ENCODE assay signal across 8 cellular contexts in the genomic region with DNA sequence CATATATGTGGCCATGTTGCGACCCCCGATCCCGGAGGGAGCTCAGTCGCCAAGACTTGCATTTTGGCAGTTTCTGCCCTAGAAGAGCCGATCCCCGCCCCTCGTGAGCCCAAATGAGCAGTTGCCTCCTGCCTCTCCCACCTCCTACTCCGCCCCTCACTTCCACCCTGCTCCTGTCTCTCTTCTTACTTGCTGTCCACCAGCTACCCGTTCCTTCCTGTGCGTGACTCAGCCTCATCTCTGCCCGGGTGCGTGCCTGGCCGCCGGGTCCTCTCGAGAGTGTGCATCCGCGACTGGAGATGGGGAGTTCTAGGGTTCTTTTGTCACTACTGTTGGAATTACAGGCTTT. TPM values are rescaled to one million over a fixed set of nuclear protein-coding genes. Genes with fewer than 3 reads are reported as not detected.
A peak's percentile ranks its signal among the peaks of the same experiment; 100 is the strongest.
DNase-seq lines count a peak whose midpoint lies in the region; ATAC-seq and TF ChIP-seq lines count a peak whose summit lies in the region.

No MANE protein-coding gene starts in this region.

- TF ChIP-seq POLR2A in suprapubic skin (IDR thresholded peaks at IDR 0.05) = no peak

- CTCF ChIA-PET in CD8-positive, alpha-beta memory T cell (lab: Charles Lee) = interaction anchor here (1.2 kb wide), 1 partner anchor 10 kb away, joined by 3 read pairs; no protein-coding TSS in a partner anchor

- no peak for TF ChIP-seq CTCF in suprapubic skin (IDR thresholded peaks at IDR 0.05)

- H3K27ac ChIP-seq in CD8-positive, alpha-beta memory T cell (ENCODE audit: low read depth, low read length) = peak overlapping the region; percentile 95
- H3K27ac ChIP-seq in suprapubic skin = peak overlapping the region; percentile 86

- ATAC-seq in GM19395 (IDR thresholded peaks at IDR 0.05; ENCODE audit: unreplicated experiment) (peak; percentile 76), HG03521 (IDR thresholded peaks at IDR 0.05; ENCODE audit: unreplicated experiment) (peak; percentile 61)

- no peaks in the 10 kb centered on the region for H3K9me3 ChIP-seq in CD8-positive, alpha-beta memory T cell (ENCODE audit: low read length)
- H3K9me3 ChIP-seq in suprapubic skin = no peaks in the 10 kb centered on the region

- peaks cover 0 to 6% (median 0%) of the 10 kb centered on the region in 5 donors for H3K9me3 Mint-ChIP-seq in CD8-positive, alpha-beta memory T cell

- no peaks in the 10 kb centered on the region for H3K27me3 Mint-ChIP-seq in CD8-positive, alpha-beta memory T cell

- H3K4me3 Mint-ChIP-seq in CD8-positive, alpha-beta memory T cell = peak overlapping the region; percentile 89 to 98 (median 94)

- peak overlapping the region; percentile 93 to 99 (median 98) for H3K27ac Mint-ChIP-seq in CD8-positive, alpha-beta memory T cell

- H3K4me1 ChIP-seq in CD8-positive, alpha-beta memory T cell (ENCODE audit: insufficient read depth, low read length) = peaks cover 49% of the 10 kb centered on the region
- H3K4me1 ChIP-seq in suprapubic skin = peaks cover 49% of the 10 kb centered on the region

- TF ChIP-seq EP300 in suprapubic skin (IDR thresholded peaks at IDR 0.05) = no peak

- no peaks in the 10 kb centered on the region for H3K27me3 ChIP-seq in CD8-positive, alpha-beta memory T cell (ENCODE audit: insufficient read depth, low read length, poor library complexity, severe bottlenecking)
- peaks cover 12% of the 10 kb centered on the region for H3K27me3 ChIP-seq in suprapubic skin

- POLR2A ChIA-PET in CD8-positive, alpha-beta memory T cell (lab: Charles Lee) = no interaction called here

- peak overlapping the region; percentile 82 for H3K4me3 ChIP-seq in CD8-positive, alpha-beta memory T cell (ENCODE audit: low read length)
- H3K4me3 ChIP-seq in suprapubic skin = peak overlapping the region; percentile 85

- WGBS in suprapubic skin = under 1% methylated on average over 17 of the region's 17 CpGs

- peaks cover 5 to 40% (median 16%) of the 10 kb centered on the region in 3 donors for H3K36me3 Mint-ChIP-seq in CD8-positive, alpha-beta memory T cell

- peaks cover 58 to 63% (median 61%) of the 10 kb centered on the region in 3 donors for H3K4me1 Mint-ChIP-seq in CD8-positive, alpha-beta memory T cell

- DNase-seq in CD8-positive, alpha-beta memory T cell = peak; percentile 60 to 83 (median 66)
- DNase-seq in SIG-M5 treated with dmso at 0.1 percent for 504 hours (lab: John Stamatoyannopoulos, UW; ENCODE audit: unreplicated experiment) (peak; percentile 91), foreskin melanocyte (peak; percentile 77), nucleus accumbens (lab: John Stamatoyannopoulos, UW) (peak in 37 of 56 donors; percentile 3 to 46 (median 30)), suprapubic skin (ENCODE audit: low spot score in 2 of 2) (peak; percentile 84 to 86)
- peak; percentile 75 for DNase-seq in activated gamma-delta T cell treated with anti-CD3 and anti-CD28 coated beads, Interleukin-2, amount 50 U/mL, for 16 hours (ENCODE audit: low read depth)

- H3K36me3 ChIP-seq in CD8-positive, alpha-beta memory T cell (ENCODE audit: insufficient read depth, low read length) = peaks cover 8% of the 10 kb centered on the region
- peaks cover 9% of the 10 kb centered on the region for H3K36me3 ChIP-seq in suprapubic skin

RNA-seq across cellular contexts. Expression of a gene that starts 0.6 kb away (rescaled TPM):
- 10 to 100 TPM; 36.0 to 41.9 TPM for total RNA-seq in CD8-positive, alpha-beta memory T cell
- polyA plus RNA-seq in CD8-positive, alpha-beta memory T cell = 8.3 TPM
- total RNA-seq in suprapubic skin = 10 to 100 TPM; 27.6 to 69.9 (median 43.0) TPM

Comparison
In these comparisons a context has a peak if more than half of its experiments do, and no peak if none do; other contexts are left out.
1. Peak in every context shown above with its lines: DNase-seq, ATAC-seq, H3K4me3 ChIP-seq and H3K27ac ChIP-seq.
2. DNase-seq: peak in every context shown above with its lines; median percentile 91 in SIG-M5 treated with dmso at 0.1 percent for 504 hours; 85 in suprapubic skin; 77 in foreskin melanocyte; 75 in activated gamma-delta T cell treated with anti-CD3 and anti-CD28 coated beads, Interleukin-2, amount 50 U/mL, for 16 hours; 66 in CD8-positive, alpha-beta memory T cell; 30 in nucleus accumbens.